8 cellular contexts compared by ENCODE assay signal in the genomic region with DNA sequence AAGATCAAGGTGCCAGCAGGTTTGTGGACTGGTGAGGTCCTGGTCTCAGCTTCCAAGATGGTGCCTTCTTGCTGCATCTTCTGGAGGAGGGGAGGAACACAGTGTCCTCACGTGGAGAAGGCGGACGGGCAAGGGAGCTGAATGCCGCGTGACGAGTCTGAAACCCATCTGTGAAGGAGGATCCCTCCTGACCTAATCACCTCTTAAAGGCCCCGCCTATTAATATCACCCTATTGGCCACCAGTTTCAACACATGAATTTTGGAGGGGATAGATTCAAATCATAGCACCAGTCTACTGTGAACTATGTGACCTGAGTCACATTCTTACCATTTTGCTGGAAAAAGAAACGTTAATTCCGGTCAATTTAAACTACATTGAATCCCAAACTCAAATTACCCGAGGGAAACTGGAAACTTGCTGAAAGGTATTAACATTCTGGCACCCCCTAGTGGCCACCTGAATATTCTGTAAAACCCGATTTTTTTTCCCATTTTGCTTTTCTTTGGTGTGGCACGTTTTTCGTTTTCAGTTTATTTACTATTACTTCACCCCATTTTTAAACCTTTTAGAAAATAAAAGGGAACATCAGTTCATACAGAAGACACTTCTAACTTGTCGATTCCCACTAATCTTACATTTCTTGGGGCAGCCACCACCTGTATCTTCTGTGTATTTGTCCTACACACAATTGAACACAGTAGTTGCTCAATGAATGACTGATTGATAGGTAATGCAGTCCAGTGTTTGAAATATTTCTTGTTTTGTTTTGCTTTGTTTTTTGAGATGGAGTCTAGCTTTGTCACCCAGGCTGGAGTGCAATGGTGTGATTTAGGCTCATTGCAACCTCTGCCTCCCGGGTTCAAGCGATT.
A peak's percentile ranks its signal among the peaks of the same experiment; 100 is the strongest.
DNase-seq lines count a peak whose midpoint lies in the region; ATAC-seq and TF ChIP-seq lines count a peak whose summit lies in the region.

No MANE protein-coding gene starts in this region.

- no peaks in the 10 kb centered on the region for H3K9me3 ChIP-seq in HUES6 (ENCODE audit: control insufficient read depth, insufficient read depth, low read depth, low read length)

- H3K27me3 ChIP-seq in HUES6 (ENCODE audit: control insufficient read depth, insufficient read depth, low read length): no peaks in the 10 kb centered on the region
- no peaks in the 10 kb centered on the region for H3K27me3 ChIP-seq in brain microvascular endothelial cell (replicated peaks)

- H3K4me3 ChIP-seq in HUES6 (ENCODE audit: low read depth, low read length): peak overlapping the region; percentile 6; the same call in 1 of the 2 replicates
- no peak overlapping the region for H3K4me3 ChIP-seq in brain microvascular endothelial cell (ENCODE audit: low read depth, low read length)

- peak; percentile 12 for DNase-seq in SHP77 treated with DMSO at 0.1 percent for 48 hours (lab: John Stamatoyannopoulos, UW)
- peak; percentile 36 for DNase-seq in brain microvascular endothelial cell
- peak; percentile 54 for DNase-seq in kidney tubule cell (ENCODE audit: low spot score)
- DNase-seq in stimulated activated naive CD4-positive, alpha-beta T cell treated with Interleukin-2 at 50 U/mL for 16 hours (lab: John Stamatoyannopoulos, UW): peak; percentile 15
- DNase-seq in HuH-7.5 (ENCODE audit: low spot score): no peak

- TF ChIP-seq CTCF in C4-2B (conservative IDR thresholded peaks at IDR 0.05) (peak; percentile 84), brain microvascular endothelial cell (IDR thresholded peaks at IDR 0.05; ENCODE audit: low read depth, low read length, missing control alignments) (peak; percentile 66)

- in situ Hi-C loops in brain microvascular endothelial cell (cut with HindIII; ENCODE audit: low pct_ligation_motif_present, low sequenced_read_pairs): no loop called here

- H3K4me1 ChIP-seq in HUES6 (ENCODE audit: control insufficient read depth, insufficient read depth, low read length): 0 out of 2 replicates have a peak, but pooled peaks cover 3% of the 10 kb centered on the region

- H3K9ac ChIP-seq in HUES6 (ENCODE audit: low read length): no peak overlapping the region

- H3K27ac ChIP-seq in C4-2B (no peak overlapping the region), HUES6 (ENCODE audit: low read depth, low read length) (no peak overlapping the region), brain microvascular endothelial cell (no peak overlapping the region)

- no peaks in the 10 kb centered on the region for H3K36me3 ChIP-seq in HUES6 (ENCODE audit: control insufficient read depth, insufficient read depth, low read length)
- no peaks in the 10 kb centered on the region for H3K36me3 ChIP-seq in brain microvascular endothelial cell (replicated peaks)

- ATAC-seq in GM18511 (IDR thresholded peaks at IDR 0.05; ENCODE audit: unreplicated experiment): peak; percentile 81
